ENCODE assay signal across 32 cellular contexts in genomic region chr1:31221072-31221471, GRCh38. TPM values are rescaled to one million over a fixed set of nuclear protein-coding genes. Genes with fewer than 3 reads are reported as not detected.
"Had no signal": no experiment of that assay in that cellular context is flagged by ENCODE, and none has a peak within 500 bp of the region (broad histone marks: within the 10 kb centered on the region; RNA-seq: fewer than 3 reads in every experiment).

No MANE protein-coding gene starts in this region.

- FAIRE-seq: islet of Langerhans, pancreas had no signal

- H3K27me3 ChIP-seq: pancreas, right lobe of liver, tibial nerve had no signal

- H3K4me1 ChIP-seq: pancreas, right lobe of liver, tibial nerve had no signal

- DNase-seq: activated CD4-positive, alpha-beta T cell treated with anti-CD3 and anti-CD28 coated beads, Interleukin-2, amount 10 ng/mL, durations not matched to agents 7 days and 5 days; activated CD4-positive, CD25-positive, alpha-beta regulatory T cell treated with anti-CD3 and anti-CD28 coated beads, Interleukin-2, amount 50 U/mL, for 72 hours; activated CD8-positive, alpha-beta memory T cell treated with anti-CD3 and anti-CD28 coated beads, Interleukin-2, amount 10 ng/mL, durations not matched to agents 7 days and 5 days; activated CD8-positive, alpha-beta T cell treated with anti-CD3 and anti-CD28 coated beads for 36 hours; activated gamma-delta T cell treated with Interleukin-2 at 50 U/mL for 16 hours; activated T-cell treated with anti-CD3 and anti-CD28 coated beads for 4 hours; aorta; caudate nucleus; dermis blood vessel endothelial cell; effector CD8-positive, alpha-beta T cell; foreskin melanocyte; hypothalamus; left cardiac atrium; right lobe of liver; stimulated activated CD4-positive, alpha-beta T cell treated with anti-CD3 and anti-CD28 coated beads, Interleukin-1b, Interleukin-23, amount 100 ng/mL, for 48 hours had no signal

- H3K4me3 ChIP-seq: pancreas, right lobe of liver, skin epidermis, suprapubic skin, tibial nerve had no signal

- H3K4me3 Mint-ChIP-seq: activated CD4-positive, alpha-beta T cell treated with anti-CD3 and anti-CD28 coated beads, Interleukin-2, amount 10 ng/mL, durations not matched to agents 7 days and 5 days; activated CD8-positive, alpha-beta memory T cell treated with anti-CD3 and anti-CD28 coated beads, Interleukin-2, amount 10 ng/mL, durations not matched to agents 7 days and 5 days; activated CD8-positive, alpha-beta T cell treated with anti-CD3 and anti-CD28 coated beads for 36 hours; activated naive CD4-positive, alpha-beta T cell treated with anti-CD3 and anti-CD28 coated beads, Interleukin-2, amount 50 U/mL, for 24 hours; activated T-helper 1 cell treated with anti-CD3 and anti-CD28 coated beads, Interleukin-12 subunit alpha, Interleukin-12 subunit beta, Interleukin-2, Interleukin-4 antibody, amounts not matched to agents 30 ng/mL and 10 ng/mL and 1 ng/mL, durations not matched to agents 14 hours and 24 hours and 36 hours; brain; memory B cell; natural killer cell treated with Interleukin-12 subunit alpha and Interleukin-12 subunit beta and Interleukin-15 and Interleukin-18, amount 100 ng/mL, for 72 hours; stimulated activated naive CD8-positive, alpha-beta T cell treated with anti-CD3 and anti-CD28 coated beads, Interleukin-15, Interleukin-2, amounts not matched to agents 100 ng/mL and 50 ng/mL, for 24 hours had no signal

- H3K27ac ChIP-seq: neutrophil, pancreas, right lobe of liver, skin epidermis, suprapubic skin, tibial nerve, VCaP had no signal

- H3K36me3 ChIP-seq: neutrophil, pancreas, right lobe of liver, suprapubic skin, tibial nerve had no signal

- H3K27me3 Mint-ChIP-seq: activated CD4-positive, alpha-beta T cell treated with anti-CD3 and anti-CD28 coated beads, Interleukin-2, amount 10 ng/mL, durations not matched to agents 7 days and 5 days; activated CD8-positive, alpha-beta T cell treated with anti-CD3 and anti-CD28 coated beads for 36 hours; natural killer cell treated with Interleukin-12 subunit alpha and Interleukin-12 subunit beta and Interleukin-15 and Interleukin-18, amount 100 ng/mL, for 72 hours; stimulated activated naive CD8-positive, alpha-beta T cell treated with anti-CD3 and anti-CD28 coated beads, Interleukin-15, Interleukin-2, amounts not matched to agents 100 ng/mL and 50 ng/mL, for 24 hours had no signal

- H3K9me3 ChIP-seq: neutrophil, pancreas, right lobe of liver, suprapubic skin, tibial nerve had no signal

- H3K36me3 Mint-ChIP-seq: activated CD8-positive, alpha-beta memory T cell treated with anti-CD3 and anti-CD28 coated beads, Interleukin-2, amount 10 ng/mL, durations not matched to agents 7 days and 5 days; activated naive CD4-positive, alpha-beta T cell treated with anti-CD3 and anti-CD28 coated beads, Interleukin-2, amount 50 U/mL, for 24 hours; brain; memory B cell; natural killer cell treated with Interleukin-12 subunit alpha and Interleukin-12 subunit beta and Interleukin-15 and Interleukin-18, amount 100 ng/mL, for 72 hours had no signal

- H3K9me3 Mint-ChIP-seq: activated CD4-positive, alpha-beta T cell treated with anti-CD3 and anti-CD28 coated beads, Interleukin-2, amount 10 ng/mL, durations not matched to agents 7 days and 5 days; activated CD8-positive, alpha-beta T cell treated with anti-CD3 and anti-CD28 coated beads for 36 hours; activated naive CD4-positive, alpha-beta T cell treated with anti-CD3 and anti-CD28 coated beads, Interleukin-2, amount 50 U/mL, for 24 hours; activated T-helper 1 cell treated with anti-CD3 and anti-CD28 coated beads, Interleukin-12 subunit alpha, Interleukin-12 subunit beta, Interleukin-2, Interleukin-4 antibody, amounts not matched to agents 30 ng/mL and 10 ng/mL and 1 ng/mL, durations not matched to agents 14 hours and 24 hours and 36 hours; memory B cell; natural killer cell treated with Interleukin-12 subunit alpha and Interleukin-12 subunit beta and Interleukin-15 and Interleukin-18, amount 100 ng/mL, for 72 hours; stimulated activated naive CD8-positive, alpha-beta T cell treated with anti-CD3 and anti-CD28 coated beads, Interleukin-15, Interleukin-2, amounts not matched to agents 100 ng/mL and 50 ng/mL, for 24 hours had no signal

- ATAC-seq: activated CD8-positive, alpha-beta memory T cell treated with anti-CD3 and anti-CD28 coated beads, Interleukin-2, amount 10 ng/mL, durations not matched to agents 7 days and 5 days; activated CD8-positive, alpha-beta T cell treated with anti-CD3 and anti-CD28 coated beads for 36 hours; esophagus mucosa; left cardiac atrium; natural killer cell treated with Interleukin-12 subunit alpha and Interleukin-12 subunit beta and Interleukin-15 and Interleukin-18, amount 100 ng/mL, for 72 hours; pancreas; right lobe of liver had no signal

- H3K27ac Mint-ChIP-seq: activated CD4-positive, alpha-beta T cell treated with anti-CD3 and anti-CD28 coated beads, Interleukin-2, amount 10 ng/mL, durations not matched to agents 7 days and 5 days; activated CD8-positive, alpha-beta memory T cell treated with anti-CD3 and anti-CD28 coated beads, Interleukin-2, amount 10 ng/mL, durations not matched to agents 7 days and 5 days; activated CD8-positive, alpha-beta T cell treated with anti-CD3 and anti-CD28 coated beads for 36 hours; activated naive CD4-positive, alpha-beta T cell treated with anti-CD3 and anti-CD28 coated beads, Interleukin-2, amount 50 U/mL, for 24 hours; activated T-helper 1 cell treated with anti-CD3 and anti-CD28 coated beads, Interleukin-12 subunit alpha, Interleukin-12 subunit beta, Interleukin-2, Interleukin-4 antibody, amounts not matched to agents 30 ng/mL and 10 ng/mL and 1 ng/mL, durations not matched to agents 14 hours and 24 hours and 36 hours; memory B cell; natural killer cell treated with Interleukin-12 subunit alpha and Interleukin-12 subunit beta and Interleukin-15 and Interleukin-18, amount 100 ng/mL, for 72 hours; stimulated activated naive CD8-positive, alpha-beta T cell treated with anti-CD3 and anti-CD28 coated beads, Interleukin-15, Interleukin-2, amounts not matched to agents 100 ng/mL and 50 ng/mL, for 24 hours had no signal

- H3K4me1 Mint-ChIP-seq: activated CD4-positive, alpha-beta T cell treated with anti-CD3 and anti-CD28 coated beads, Interleukin-2, amount 10 ng/mL, durations not matched to agents 7 days and 5 days; activated CD8-positive, alpha-beta memory T cell treated with anti-CD3 and anti-CD28 coated beads, Interleukin-2, amount 10 ng/mL, durations not matched to agents 7 days and 5 days; activated naive CD4-positive, alpha-beta T cell treated with anti-CD3 and anti-CD28 coated beads, Interleukin-2, amount 50 U/mL, for 24 hours; memory B cell had no signal

RNA-seq across cellular contexts. Expression of gene NKAIN1, which starts 18.6 kb away (rescaled TPM):
- total RNA-seq: activated CD8-positive, alpha-beta T cell treated with anti-CD3 and anti-CD28 coated beads for 36 hours; activated T-helper 1 cell treated with anti-CD3 and anti-CD28 coated beads, Interleukin-12 subunit alpha, Interleukin-12 subunit beta, Interleukin-2, Interleukin-4 antibody, amounts not matched to agents 30 ng/mL and 10 ng/mL and 1 ng/mL, durations not matched to agents 14 hours and 24 hours and 36 hours; dermis blood vessel endothelial cell; liver; natural killer cell treated with Interleukin-12 subunit alpha and Interleukin-12 subunit beta and Interleukin-15 and Interleukin-18, amount 100 ng/mL, for 72 hours; pulmonary artery endothelial cell; right lobe of liver; T-helper 2 cell treated with Interferon-gamma antibody and Interleukin-4, amounts not matched to agents 100 ng/mL and 5 ng/mL, for 36 hours; tibial nerve had no signal
- polyA plus RNA-seq: aorta, liver had no signal
